In genomic region chr4:100828986-100829685, GRCh38 we compare ENCODE assay signal across 20 cellular contexts.
DNase-seq lines count a peak whose midpoint lies in the region; FAIRE-seq and TF ChIP-seq lines count a peak whose summit lies in the region.
"Had no signal": no experiment of that assay in that cellular context is flagged by ENCODE, and none has a peak within 500 bp of the region (broad histone marks: within the 10 kb centered on the region; RNA-seq: fewer than 3 reads in every experiment).

No MANE protein-coding gene starts in this region.

- no peaks in the 10 kb centered on the region for H3K9me3 ChIP-seq in keratinocyte (ENCODE audit: control insufficient read depth, low read depth, low read length)

- dilution Hi-C loops in keratinocyte (cut with MboI; ENCODE audit: extremely low pct_ligation_motif_present, low sequenced_read_pairs): no loop called here

- no peak overlapping the region for H3K4me3 Mint-ChIP-seq in T-helper 2 cell treated with Interferon-gamma antibody and Interleukin-4, amounts not matched to agents 5 μg/mL and 100 μg/mL, for 36 hours
- H3K4me3 Mint-ChIP-seq: activated naive CD8-positive, alpha-beta T cell treated with anti-CD3 and anti-CD28 coated beads, Interleukin-2, amount 50 U/mL, for 24 hours; activated T-helper 17 cell treated with anti-CD3 and anti-CD28 coated beads, Interleukin-2, amount 50 U/mL, for 72 hours; naive thymus-derived CD4-positive, alpha-beta T cell had no signal

- peak; percentile 79 for FAIRE-seq in keratinocyte (lab: Jason Lieb, UNC)
- FAIRE-seq: endometrium, GM19239 had no signal

- H3K4me2 ChIP-seq in keratinocyte (ENCODE audit: control insufficient read depth, extremely low read depth, insufficient read depth, low read depth, low read length): no peak overlapping the region

- DNase-seq in HS-5 (ENCODE audit: low read depth): peak; percentile 16
- peak; percentile 13 for DNase-seq in astrocyte of the spinal cord (ENCODE audit: low read depth, low spot score)
- no peak for DNase-seq in keratinocyte (ENCODE audit: low read depth, low spot score)
- DNase-seq in GM19238 (ENCODE audit: insufficient read length, low spot score): no peak
- DNase-seq in NCI-H774 (lab: John Stamatoyannopoulos, UW): no peak
- DNase-seq in T-helper 2 cell treated with Interferon-gamma antibody and Interleukin-4, amounts not matched to agents 5 μg/mL and 100 μg/mL, for 36 hours (ENCODE audit: low spot score): no peak
- no peak for DNase-seq in midbrain (lab: John Stamatoyannopoulos, UW)
- DNase-seq: activated CD4-positive, CD25-positive, alpha-beta regulatory T cell treated with anti-CD3 and anti-CD28 coated beads, Interleukin-2, amount 50 U/mL, for 72 hours; activated naive CD8-positive, alpha-beta T cell treated with anti-CD3 and anti-CD28 coated beads, Interleukin-2, amount 50 U/mL, for 24 hours; cerebellar nuclear complex; naive thymus-derived CD4-positive, alpha-beta T cell; NCI-H187; NCI-H446; stimulated activated CD4-positive, alpha-beta T cell treated with anti-CD3 and anti-CD28 coated beads, Interleukin-4, amount 100 ng/mL, for 4 hours; stimulated activated CD8-positive, alpha-beta memory T cell treated with anti-CD3 and anti-CD28 coated beads, Interleukin-4, amount 100 ng/mL, for 48 hours had no signal

- H3K27ac ChIP-seq in keratinocyte (ENCODE audit: control insufficient read depth, insufficient read depth, low read length): no peak overlapping the region
- H3K27ac ChIP-seq: C4-2B had no signal

- in situ Hi-C loops in astrocyte of the spinal cord (cut with HindIII; ENCODE audit: low sequenced_read_pairs): no loop called here

- H3K4me1 ChIP-seq in keratinocyte (ENCODE audit: control insufficient read depth, extremely low read depth, insufficient read depth, low read length): no peaks in the 10 kb centered on the region

- H3K4me1 Mint-ChIP-seq in T-helper 2 cell treated with Interferon-gamma antibody and Interleukin-4, amounts not matched to agents 5 μg/mL and 100 μg/mL, for 36 hours (ENCODE audit: low read depth): peaks cover 1% of the 10 kb centered on the region
- H3K4me1 Mint-ChIP-seq: activated naive CD8-positive, alpha-beta T cell treated with anti-CD3 and anti-CD28 coated beads, Interleukin-2, amount 50 U/mL, for 24 hours; activated T-helper 17 cell treated with anti-CD3 and anti-CD28 coated beads, Interleukin-2, amount 50 U/mL, for 72 hours had no signal

- H3K9ac ChIP-seq in keratinocyte (ENCODE audit: control insufficient read depth, extremely low read depth, insufficient read depth, low read length): no peak overlapping the region

- TF ChIP-seq CTCF in astrocyte of the spinal cord (IDR thresholded peaks at IDR 0.05; ENCODE audit: low read depth, low read length): no peak
- no peak for TF ChIP-seq CTCF in keratinocyte (optimal IDR thresholded peaks at IDR 0.05 in 1 of 3, IDR thresholded peaks at IDR 0.05 in 1 of 3, conservative IDR thresholded peaks at IDR 0.05 in 1 of 3; ENCODE audit: extremely low read depth in 1 of 3, insufficient read depth in 2 of 3, low read length in 3 of 3)

- no peaks in the 10 kb centered on the region for H3K27me3 ChIP-seq in keratinocyte (ENCODE audit: control insufficient read depth, extremely low read depth, insufficient read depth, low read length)

- no peaks in the 10 kb centered on the region for H3K27me3 Mint-ChIP-seq in T-helper 2 cell treated with Interferon-gamma antibody and Interleukin-4, amounts not matched to agents 5 μg/mL and 100 μg/mL, for 36 hours (ENCODE audit: low read depth)
- H3K27me3 Mint-ChIP-seq: activated naive CD8-positive, alpha-beta T cell treated with anti-CD3 and anti-CD28 coated beads, Interleukin-2, amount 50 U/mL, for 24 hours; activated T-helper 17 cell treated with anti-CD3 and anti-CD28 coated beads, Interleukin-2, amount 50 U/mL, for 72 hours had no signal

- H3K27ac Mint-ChIP-seq in T-helper 2 cell treated with Interferon-gamma antibody and Interleukin-4, amounts not matched to agents 5 μg/mL and 100 μg/mL, for 36 hours: no peak overlapping the region
- H3K27ac Mint-ChIP-seq: activated naive CD8-positive, alpha-beta T cell treated with anti-CD3 and anti-CD28 coated beads, Interleukin-2, amount 50 U/mL, for 24 hours; activated T-helper 17 cell treated with anti-CD3 and anti-CD28 coated beads, Interleukin-2, amount 50 U/mL, for 72 hours; naive thymus-derived CD4-positive, alpha-beta T cell had no signal

- H2AFZ ChIP-seq in keratinocyte (ENCODE audit: control insufficient read depth, low read length): no peak overlapping the region

- no peaks in the 10 kb centered on the region for H3K36me3 Mint-ChIP-seq in T-helper 2 cell treated with Interferon-gamma antibody and Interleukin-4, amounts not matched to agents 5 μg/mL and 100 μg/mL, for 36 hours (ENCODE audit: low read depth)
- H3K36me3 Mint-ChIP-seq: naive thymus-derived CD4-positive, alpha-beta T cell had no signal

- no peaks in the 10 kb centered on the region for H3K79me2 ChIP-seq in keratinocyte (ENCODE audit: control insufficient read depth, insufficient read depth, low read length)

- no peaks in the 10 kb centered on the region for H3K36me3 ChIP-seq in keratinocyte (ENCODE audit: control insufficient read depth in 2 of 2, extremely low read depth in 1 of 2, insufficient read depth in 2 of 2, low read length in 2 of 2)

- H3K9me1 ChIP-seq in keratinocyte (ENCODE audit: control insufficient read depth, extremely low read depth, insufficient read depth, low read length): no peaks in the 10 kb centered on the region

- peaks cover 9% of the 10 kb centered on the region for H3K9me3 Mint-ChIP-seq in T-helper 2 cell treated with Interferon-gamma antibody and Interleukin-4, amounts not matched to agents 5 μg/mL and 100 μg/mL, for 36 hours

- H4K20me1 ChIP-seq in keratinocyte (ENCODE audit: control insufficient read depth, extremely low read depth, insufficient read depth, low read length): no peaks in the 10 kb centered on the region

- H3K4me3 ChIP-seq in astrocyte of the spinal cord (ENCODE audit: low read depth, low read length) (no peak overlapping the region), keratinocyte (ENCODE audit: control insufficient read depth in 2 of 3, extremely low read depth in 1 of 3, insufficient read depth in 2 of 3, low read depth in 1 of 3, low read length in 3 of 3) (no peak overlapping the region)
- H3K4me3 ChIP-seq: lung had no signal

Comparison
In these comparisons a context has a peak if more than half of its experiments do, and no peak if none do; other contexts are left out.
1. DNase-seq: peak in HS-5 (single experiment) and astrocyte of the spinal cord (single experiment); none in keratinocyte (single experiment), GM19238 (single experiment), NCI-H774 (single experiment), T-helper 2 cell treated with Interferon-gamma antibody and Interleukin-4, amounts not matched to agents 5 μg/mL and 100 μg/mL, for 36 hours (single experiment) and midbrain (single experiment).